ENCODE assay signal across 35 cellular contexts in genomic region chr5:2506603-2507002, GRCh38.
"Had no signal": no experiment of that assay in that cellular context is flagged by ENCODE, and none has a peak within 500 bp of the region (broad histone marks: within the 10 kb centered on the region; RNA-seq: fewer than 3 reads in every experiment).

No MANE protein-coding gene starts in this region.

- H3K36me3 Mint-ChIP-seq: activated CD4-positive, alpha-beta memory T cell treated with anti-CD3 and anti-CD28 coated beads for 36 hours; activated naive CD4-positive, alpha-beta T cell treated with anti-CD3 and anti-CD28 coated beads, Interleukin-2, amount 10 ng/mL, durations not matched to agents 7 days and 5 days; activated naive CD4-positive, alpha-beta T cell treated with anti-CD3 and anti-CD28 coated beads, Interleukin-2, amount 50 U/mL, for 24 hours; activated naive CD8-positive, alpha-beta T cell; activated naive CD8-positive, alpha-beta T cell treated with anti-CD3 and anti-CD28 coated beads, Interleukin-2, amount 10 ng/mL, durations not matched to agents 7 days and 5 days; brain had no signal

- H3K9me3 ChIP-seq: ascending aorta had no signal

- H3K4me1 Mint-ChIP-seq: activated B cell treated with CpG ODN at 0.5 μM for 24 hours; activated CD4-positive, alpha-beta T cell treated with anti-CD3 and anti-CD28 coated beads, Interleukin-2, amount 10 ng/mL, durations not matched to agents 24 days and 14 days; activated naive CD4-positive, alpha-beta T cell treated with anti-CD3 and anti-CD28 coated beads, Interleukin-2, amount 10 ng/mL, durations not matched to agents 7 days and 5 days; activated naive CD4-positive, alpha-beta T cell treated with anti-CD3 and anti-CD28 coated beads, Interleukin-2, amount 50 U/mL, for 24 hours; activated naive CD8-positive, alpha-beta T cell treated with anti-CD3 and anti-CD28 coated beads, Interleukin-2, amount 10 ng/mL, durations not matched to agents 7 days and 5 days; activated naive CD8-positive, alpha-beta T cell treated with anti-CD3 and anti-CD28 coated beads, Interleukin-2, amount 50 U/mL, for 24 hours; brain; central memory CD8-positive, alpha-beta T cell had no signal

- H3K27ac Mint-ChIP-seq: activated B cell treated with CpG ODN at 0.5 μM for 24 hours; activated CD4-positive, alpha-beta memory T cell treated with anti-CD3 and anti-CD28 coated beads for 36 hours; activated CD4-positive, alpha-beta T cell treated with anti-CD3 and anti-CD28 coated beads, Interleukin-2, amount 10 ng/mL, durations not matched to agents 24 days and 14 days; activated CD8-positive, alpha-beta T cell treated with anti-CD3 and anti-CD28 coated beads for 36 hours; activated naive CD4-positive, alpha-beta T cell treated with anti-CD3 and anti-CD28 coated beads, Interleukin-2, amount 10 ng/mL, durations not matched to agents 7 days and 5 days; activated naive CD4-positive, alpha-beta T cell treated with anti-CD3 and anti-CD28 coated beads, Interleukin-2, amount 50 U/mL, for 24 hours; activated naive CD8-positive, alpha-beta T cell; activated naive CD8-positive, alpha-beta T cell treated with anti-CD3 and anti-CD28 coated beads, Interleukin-2, amount 10 ng/mL, durations not matched to agents 7 days and 5 days; activated naive CD8-positive, alpha-beta T cell treated with anti-CD3 and anti-CD28 coated beads, Interleukin-2, amount 50 U/mL, for 24 hours; activated T-helper 2 cell treated with anti-CD3 and anti-CD28 coated beads, Interferon-gamma antibody, Interleukin-2, Interleukin-4, amounts not matched to agents 10 μg/mL and 5 μg/mL and 100 μg/mL, durations not matched to agents 14 hours and 24 hours and 36 hours; brain; T-helper 1 cell treated with Interleukin-12 subunit alpha and Interleukin-12 subunit beta and Interleukin-4 antibody, amounts not matched to agents 30 μg/mL and 1 μg/mL, for 36 hours; T-helper 2 cell treated with Interferon-gamma antibody and Interleukin-4, amounts not matched to agents 5 μg/mL and 100 μg/mL, for 36 hours had no signal

- H3K27ac ChIP-seq: ascending aorta, cardiac muscle cell, VCaP had no signal

- H3K27me3 Mint-ChIP-seq: activated B cell treated with CpG ODN at 0.5 μM for 24 hours; activated CD4-positive, alpha-beta memory T cell treated with anti-CD3 and anti-CD28 coated beads for 36 hours; activated CD4-positive, alpha-beta T cell treated with anti-CD3 and anti-CD28 coated beads, Interleukin-2, amount 10 ng/mL, durations not matched to agents 24 days and 14 days; activated CD8-positive, alpha-beta T cell treated with anti-CD3 and anti-CD28 coated beads for 36 hours; activated naive CD4-positive, alpha-beta T cell treated with anti-CD3 and anti-CD28 coated beads, Interleukin-2, amount 10 ng/mL, durations not matched to agents 7 days and 5 days; activated naive CD4-positive, alpha-beta T cell treated with anti-CD3 and anti-CD28 coated beads, Interleukin-2, amount 50 U/mL, for 24 hours; activated naive CD8-positive, alpha-beta T cell; activated naive CD8-positive, alpha-beta T cell treated with anti-CD3 and anti-CD28 coated beads, Interleukin-2, amount 10 ng/mL, durations not matched to agents 7 days and 5 days; activated naive CD8-positive, alpha-beta T cell treated with anti-CD3 and anti-CD28 coated beads, Interleukin-2, amount 50 U/mL, for 24 hours; central memory CD8-positive, alpha-beta T cell had no signal

- H3K9me3 Mint-ChIP-seq: activated CD4-positive, alpha-beta T cell treated with anti-CD3 and anti-CD28 coated beads, Interleukin-2, amount 10 ng/mL, durations not matched to agents 24 days and 14 days; activated CD8-positive, alpha-beta T cell treated with anti-CD3 and anti-CD28 coated beads for 36 hours; activated naive CD8-positive, alpha-beta T cell treated with anti-CD3 and anti-CD28 coated beads, Interleukin-2, amount 50 U/mL, for 24 hours; central memory CD8-positive, alpha-beta T cell had no signal

- H3K27me3 ChIP-seq: ascending aorta, cardiac muscle cell had no signal

- DNase-seq: activated B cell treated with CpG ODN at 0.5 μM for 24 hours; activated CD4-positive, alpha-beta memory T cell treated with anti-CD3 and anti-CD28 coated beads for 36 hours; activated CD4-positive, alpha-beta T cell treated with anti-CD3 and anti-CD28 coated beads for 4 hours; activated CD4-positive, alpha-beta T cell treated with anti-CD3 and anti-CD28 coated beads, Interleukin-2, amount 10 ng/mL, durations not matched to agents 24 days and 14 days; activated CD4-positive, alpha-beta T cell treated with anti-CD3 and anti-CD28 coated beads, Interleukin-2, amount 50 U/mL, for 1 hour; activated CD4-positive, alpha-beta T cell treated with anti-CD3 and anti-CD28 coated beads, Interleukin-2, amount 50 U/mL, for 4 hours; activated CD4-positive, CD25-positive, alpha-beta regulatory T cell treated with anti-CD3 and anti-CD28 coated beads, Interleukin-2, amount 50 U/mL, for 72 hours; activated CD8-positive, alpha-beta memory T cell treated with anti-CD3 and anti-CD28 coated beads, Interleukin-2, amount 50 U/mL, for 4 hours; activated CD8-positive, alpha-beta T cell treated with anti-CD3 and anti-CD28 coated beads for 36 hours; activated effector memory CD4-positive, alpha-beta T cell treated with Interleukin-2 at 50 U/mL for 16 hours; activated gamma-delta T cell; activated naive CD4-positive, alpha-beta T cell treated with anti-CD3 and anti-CD28 coated beads, Interleukin-2, amount 10 ng/mL, durations not matched to agents 7 days and 5 days; activated naive CD4-positive, alpha-beta T cell treated with Interleukin-2 at 50 U/mL for 16 hours; activated naive CD8-positive, alpha-beta T cell treated with anti-CD3 and anti-CD28 coated beads, Interleukin-2, amount 10 ng/mL, durations not matched to agents 7 days and 5 days; activated naive CD8-positive, alpha-beta T cell treated with anti-CD3 and anti-CD28 coated beads, Interleukin-2, amount 50 U/mL, for 24 hours; activated T-cell treated with anti-CD3 and anti-CD28 coated beads for 4 hours; activated T-cell treated with anti-CD3 and anti-CD28 coated beads, Interleukin-2, amount 50 U/mL, for 1 hour; activated T-cell treated with anti-CD3 and anti-CD28 coated beads, Interleukin-2, amount 50 U/mL, for 48 hours; amygdala; anterior cingulate cortex; caudate nucleus; cerebellar nuclear complex; T-helper 1 cell; T-helper 2 cell; T-helper 9 cell had no signal

- H3K4me1 ChIP-seq: ascending aorta had no signal

- H3K4me3 Mint-ChIP-seq: activated B cell treated with CpG ODN at 0.5 μM for 24 hours; activated CD4-positive, alpha-beta memory T cell treated with anti-CD3 and anti-CD28 coated beads for 36 hours; activated CD4-positive, alpha-beta T cell treated with anti-CD3 and anti-CD28 coated beads, Interleukin-2, amount 10 ng/mL, durations not matched to agents 24 days and 14 days; activated CD8-positive, alpha-beta T cell treated with anti-CD3 and anti-CD28 coated beads for 36 hours; activated naive CD4-positive, alpha-beta T cell treated with anti-CD3 and anti-CD28 coated beads, Interleukin-2, amount 10 ng/mL, durations not matched to agents 7 days and 5 days; activated naive CD4-positive, alpha-beta T cell treated with anti-CD3 and anti-CD28 coated beads, Interleukin-2, amount 50 U/mL, for 24 hours; activated naive CD8-positive, alpha-beta T cell; activated naive CD8-positive, alpha-beta T cell treated with anti-CD3 and anti-CD28 coated beads, Interleukin-2, amount 10 ng/mL, durations not matched to agents 7 days and 5 days; activated naive CD8-positive, alpha-beta T cell treated with anti-CD3 and anti-CD28 coated beads, Interleukin-2, amount 50 U/mL, for 24 hours; brain; central memory CD8-positive, alpha-beta T cell; T-helper 1 cell treated with Interleukin-12 subunit alpha and Interleukin-12 subunit beta and Interleukin-4 antibody, amounts not matched to agents 30 μg/mL and 1 μg/mL, for 36 hours; T-helper 2 cell treated with Interferon-gamma antibody and Interleukin-4, amounts not matched to agents 5 μg/mL and 100 μg/mL, for 36 hours had no signal

- H3K36me3 ChIP-seq: ascending aorta, cardiac muscle cell had no signal

- H3K4me3 ChIP-seq: ascending aorta, cardiac muscle cell had no signal
